Comparison of ENCODE assay signal across 2 cellular contexts in genomic region chr1:108570128-108570527, GRCh38.
TF ChIP-seq lines count a peak whose summit lies in the region.

No MANE protein-coding gene starts in this region.

TF ChIP-seq in GM23338, 12 proteins besides CTCF, POLR2A, EP300 and RAD21 (continued from another document):
- no peak for TF ChIP-seq JUNB (IDR thresholded peaks at IDR 0.05; ENCODE audit: unreplicated experiment)

TF ChIP-seq in IMR-90, 13 proteins besides CTCF, POLR2A, EP300 and RAD21 (continued from another document):
- TF ChIP-seq RCOR1 (IDR thresholded peaks at IDR 0.05; ENCODE audit: insufficient replicate concordance, low read length) (no peak), RFX5 (IDR thresholded peaks at IDR 0.05; ENCODE audit: low read depth, low read length) (no peak), BHLHE40 (IDR thresholded peaks at IDR 0.05; ENCODE audit: low read depth, low read length) (no peak), MAFK (IDR thresholded peaks at IDR 0.05; ENCODE audit: low read depth, low read length) (no peak), CEBPB (IDR thresholded peaks at IDR 0.05; ENCODE audit: low read depth, low read length) (no peak), USF2 (IDR thresholded peaks at IDR 0.05; ENCODE audit: low read depth, low read length) (no peak), FOS (IDR thresholded peaks at IDR 0.05; ENCODE audit: low read depth, low read length) (no peak), CHD1 (IDR thresholded peaks at IDR 0.05; ENCODE audit: low read depth, low read length) (no peak), SMC3 (IDR thresholded peaks at IDR 0.05; ENCODE audit: low read depth, low read length) (no peak), ELK1 (IDR thresholded peaks at IDR 0.05; ENCODE audit: borderline replicate concordance, low read depth, low read length) (no peak), NFE2L2 (IDR thresholded peaks at IDR 0.05; ENCODE audit: low read depth, low read length) (no peak)
